24 cellular contexts compared by ENCODE assay signal in the genomic region with DNA sequence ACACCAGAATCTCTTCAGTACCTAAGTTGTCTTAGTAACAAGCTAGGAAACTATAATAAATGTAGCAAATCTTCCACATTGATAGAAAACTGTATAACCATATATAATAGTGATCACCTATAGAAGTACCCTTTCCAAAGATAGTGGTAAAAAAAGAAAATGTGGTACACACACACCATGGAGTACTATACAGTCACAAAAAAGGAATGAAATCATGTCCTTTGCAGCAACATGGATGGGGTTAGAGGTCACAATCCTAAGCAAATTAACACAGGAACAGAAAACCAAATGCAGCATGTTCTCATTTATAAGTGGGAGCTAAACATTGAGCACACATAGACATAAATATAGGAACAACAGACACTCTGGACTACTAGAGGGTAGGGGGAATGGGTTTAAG.
"Had no signal": no experiment of that assay in that cellular context is flagged by ENCODE, and none has a peak within 500 bp of the region (broad histone marks: within the 10 kb centered on the region; RNA-seq: fewer than 3 reads in every experiment).

No MANE protein-coding gene starts in this region.

- H3K4me3 ChIP-seq: lower lobe of right lung, mucosa of descending colon, ovary, right atrium auricular region, right lobe of liver, smooth muscle cell, tibial nerve, uterus had no signal

- H3K4me1 Mint-ChIP-seq: naive thymus-derived CD4-positive, alpha-beta T cell; stimulated activated memory B cell treated with anti-CD40 and anti-IgM and Interleukin-4, amounts not matched to agents 10 μg/mL and 1 μg/mL and 100 μg/mL, for 72 hours; stimulated activated naive CD8-positive, alpha-beta T cell treated with anti-CD3 and anti-CD28 coated beads, Interleukin-15, amount 100 ng/mL, for 72 hours had no signal

- H3K27me3 ChIP-seq: ovary, right atrium auricular region, right lobe of liver, tibial nerve, uterus had no signal

- ATAC-seq: left cardiac atrium; left lobe of liver; lower lobe of right lung; mucosa of descending colon; naive thymus-derived CD4-positive, alpha-beta T cell; natural killer cell treated with Interleukin-12 subunit alpha and Interleukin-12 subunit beta and Interleukin-15 and Interleukin-18, amount 100 ng/mL, for 72 hours; right lobe of liver; stimulated activated memory B cell treated with anti-CD40 and anti-IgM and Interleukin-4, amounts not matched to agents 10 μg/mL and 1 μg/mL and 100 μg/mL, for 72 hours; stimulated activated naive CD8-positive, alpha-beta T cell treated with anti-CD3 and anti-CD28 coated beads, Interleukin-15, amount 100 ng/mL, for 72 hours had no signal

- H3K4me2 ChIP-seq: smooth muscle cell had no signal

- DNase-seq: hippocampal formation; left cardiac atrium; lower lobe of right lung; midbrain; mucosa of descending colon; naive thymus-derived CD4-positive, alpha-beta T cell; ovary; right lobe of liver; stimulated activated CD4-positive, alpha-beta T cell treated with anti-CD3 and anti-CD28 coated beads, Interleukin-1b, Interleukin-23, amount 100 ng/mL, for 48 hours; stimulated activated CD4-positive, alpha-beta T cell treated with anti-CD3 and anti-CD28 coated beads, Interleukin-2, amount 100 ng/mL, for 48 hours; stimulated activated CD4-positive, alpha-beta T cell treated with anti-CD3 and anti-CD28 coated beads, Interleukin-4, amount 100 ng/mL, for 4 hours; stimulated activated CD8-positive, alpha-beta memory T cell treated with anti-CD3 and anti-CD28 coated beads, Interleukin-4, amount 100 ng/mL, for 48 hours; stimulated activated naive CD4-positive, alpha-beta T cell treated with Interleukin-2 at 50 U/mL for 16 hours; stimulated activated naive CD8-positive, alpha-beta T cell treated with anti-CD3 and anti-CD28 coated beads, Interleukin-15, amount 100 ng/mL, for 72 hours; substantia nigra; uterus had no signal

- H3K4me3 Mint-ChIP-seq: naive thymus-derived CD4-positive, alpha-beta T cell; natural killer cell treated with Interleukin-12 subunit alpha and Interleukin-12 subunit beta and Interleukin-15 and Interleukin-18, amount 100 ng/mL, for 72 hours; stimulated activated memory B cell treated with anti-CD40 and anti-IgM and Interleukin-4, amounts not matched to agents 10 μg/mL and 1 μg/mL and 100 μg/mL, for 72 hours; stimulated activated naive CD8-positive, alpha-beta T cell treated with anti-CD3 and anti-CD28 coated beads, Interleukin-15, amount 100 ng/mL, for 72 hours; type B pancreatic cell had no signal

- H3K36me3 ChIP-seq: lower lobe of right lung, ovary, right atrium auricular region, right lobe of liver, tibial nerve, uterus had no signal

- H3K9me3 ChIP-seq: lower lobe of right lung, mucosa of descending colon, ovary, right atrium auricular region, right lobe of liver, tibial nerve, uterus had no signal

- H3K4me1 ChIP-seq: lower lobe of right lung, right atrium auricular region, right lobe of liver, tibial nerve, uterus had no signal

- H3K36me3 Mint-ChIP-seq: naive thymus-derived CD4-positive, alpha-beta T cell; natural killer cell treated with Interleukin-12 subunit alpha and Interleukin-12 subunit beta and Interleukin-15 and Interleukin-18, amount 100 ng/mL, for 72 hours; stimulated activated memory B cell treated with anti-CD40 and anti-IgM and Interleukin-4, amounts not matched to agents 10 μg/mL and 1 μg/mL and 100 μg/mL, for 72 hours; type B pancreatic cell had no signal

- H3K27ac ChIP-seq: lower lobe of right lung, ovary, right atrium auricular region, right lobe of liver, tibial nerve, uterus had no signal

- H3K27ac Mint-ChIP-seq: naive thymus-derived CD4-positive, alpha-beta T cell; natural killer cell treated with Interleukin-12 subunit alpha and Interleukin-12 subunit beta and Interleukin-15 and Interleukin-18, amount 100 ng/mL, for 72 hours; progenitor cell of endocrine pancreas; stimulated activated memory B cell treated with anti-CD40 and anti-IgM and Interleukin-4, amounts not matched to agents 10 μg/mL and 1 μg/mL and 100 μg/mL, for 72 hours; stimulated activated naive CD8-positive, alpha-beta T cell treated with anti-CD3 and anti-CD28 coated beads, Interleukin-15, amount 100 ng/mL, for 72 hours; type B pancreatic cell had no signal

- H3K27me3 Mint-ChIP-seq: naive thymus-derived CD4-positive, alpha-beta T cell; natural killer cell treated with Interleukin-12 subunit alpha and Interleukin-12 subunit beta and Interleukin-15 and Interleukin-18, amount 100 ng/mL, for 72 hours; progenitor cell of endocrine pancreas; stimulated activated memory B cell treated with anti-CD40 and anti-IgM and Interleukin-4, amounts not matched to agents 10 μg/mL and 1 μg/mL and 100 μg/mL, for 72 hours; stimulated activated naive CD8-positive, alpha-beta T cell treated with anti-CD3 and anti-CD28 coated beads, Interleukin-15, amount 100 ng/mL, for 72 hours had no signal
